Comparison of ENCODE assay signal across 22 cellular contexts in genomic region chr5:120985526-120985925, GRCh38.
DNase-seq lines count a peak whose midpoint lies in the region; ATAC-seq, FAIRE-seq and TF ChIP-seq lines count a peak whose summit lies in the region.
"Had no signal": no experiment of that assay in that cellular context is flagged by ENCODE, and none has a peak within 500 bp of the region (broad histone marks: within the 10 kb centered on the region; RNA-seq: fewer than 3 reads in every experiment).

No MANE protein-coding gene starts in this region.

- H3K27ac Mint-ChIP-seq in activated CD4-positive, alpha-beta T cell treated with anti-CD3 and anti-CD28 coated beads, Interleukin-2, amount 10 ng/mL, durations not matched to agents 7 days and 5 days = peak overlapping the region; percentile 9
- H3K27ac Mint-ChIP-seq: B cell; CD4-positive, alpha-beta T cell; CD8-positive, alpha-beta T cell had no signal

- no peak for TF ChIP-seq RAD21 in HepG2 (CRISPR knock-in tag; IDR thresholded peaks at IDR 0.05)

- no peak for TF ChIP-seq POLR2A in HepG2 (IDR thresholded peaks at IDR 0.05; ENCODE audit: insufficient read depth in 1 of 2, low read depth in 2 of 2, low read length in 2 of 2)
- TF ChIP-seq POLR2A in right lobe of liver (IDR thresholded peaks at IDR 0.05) = no peak
- TF ChIP-seq POLR2A in ovary (IDR thresholded peaks at IDR 0.05) = no peak

- BruUV-seq in HepG2 (replicated peaks; lab: Mats Ljungman, UMichigan) = no TSS peak

- H3K36me3 ChIP-seq in HepG2 (replicated peaks in 1 of 2; ENCODE audit: control insufficient read depth in 1 of 2, insufficient read depth in 2 of 2, low read length in 2 of 2) = no peaks in the 10 kb centered on the region
- no peaks in the 10 kb centered on the region for H3K36me3 ChIP-seq in right lobe of liver
- no peaks in the 10 kb centered on the region for H3K36me3 ChIP-seq in ovary
- H3K36me3 ChIP-seq: BLaER1 treated with 17β-estradiol and CSF1 and Interleukin-3, amounts not matched to agents 10 nM and 100 nM had no signal

- H3K27ac ChIP-seq in HepG2 (ENCODE audit: extremely low read length, insufficient read depth, low read length) (no peak overlapping the region), right lobe of liver (no peak overlapping the region), ovary (no peak overlapping the region)
- H3K27ac ChIP-seq: 22Rv1, A549, C4-2B had no signal

- H3K27me3 ChIP-seq in HepG2 (ENCODE audit: control insufficient read depth in 1 of 2, insufficient read depth in 2 of 2, low read length in 2 of 2) (no peaks in the 10 kb centered on the region), right lobe of liver (no peaks in the 10 kb centered on the region), ovary (no peaks in the 10 kb centered on the region)
- H3K27me3 ChIP-seq: BLaER1 treated with 17β-estradiol and CSF1 and Interleukin-3, amounts not matched to agents 10 nM and 100 nM had no signal

- H3K9ac ChIP-seq in HepG2 (ENCODE audit: insufficient read depth, low read depth, low read length) = no peak overlapping the region
- H3K9ac ChIP-seq: BLaER1 treated with 17β-estradiol and CSF1 and Interleukin-3, amounts not matched to agents 10 nM and 100 nM had no signal

- in situ Hi-C loops in HepG2 (cut with HindIII; ENCODE audit: extremely low pct_ligation_motif_present, low pct_unique_long_range_greater_than_20kb) = no loop called here

- no peaks in the 10 kb centered on the region for H3K27me3 Mint-ChIP-seq in activated CD4-positive, alpha-beta T cell treated with anti-CD3 and anti-CD28 coated beads, Interleukin-2, amount 10 ng/mL, durations not matched to agents 7 days and 5 days
- H3K27me3 Mint-ChIP-seq: B cell; CD4-positive, alpha-beta T cell had no signal

- no peak for DNase-seq in activated CD4-positive, alpha-beta T cell treated with anti-CD3 and anti-CD28 coated beads, Interleukin-2, amount 10 ng/mL, durations not matched to agents 7 days and 5 days
- no peak for DNase-seq in activated CD4-positive, alpha-beta T cell treated with anti-CD3 and anti-CD28 coated beads, Interleukin-2, amount 50 U/mL, for 1 hour
- DNase-seq in HepG2 (ENCODE audit: low spot score) (peak; percentile 9), right lobe of liver (no peak), activated gamma-delta T cell treated with Interleukin-2 at 50 U/mL for 16 hours (no peak), ovary (no peak)
- DNase-seq: AML-193; Caco-2; Calu3; CD4-positive, alpha-beta T cell; CD8-positive, alpha-beta T cell; DMS79 treated with DMSO at 0.1 percent for 48 hours; GF-D8 had no signal

- ATAC-seq in HepG2 (no peak), right lobe of liver (peak; percentile 36 to 92 (median 74))
- ATAC-seq: A549; CD8-positive, alpha-beta T cell had no signal

- FAIRE-seq in HepG2 (lab: Jason Lieb, UNC) = no peak
- FAIRE-seq: A549, D721Med, G401.6, GM12891, GM19239 had no signal

- H3K4me3 Mint-ChIP-seq in activated CD4-positive, alpha-beta T cell treated with anti-CD3 and anti-CD28 coated beads, Interleukin-2, amount 10 ng/mL, durations not matched to agents 7 days and 5 days = no peak overlapping the region
- H3K4me3 Mint-ChIP-seq: B cell; CD4-positive, alpha-beta T cell; CD8-positive, alpha-beta T cell had no signal

- TF ChIP-seq CTCF in HepG2 (CRISPR knock-in tag; IDR thresholded peaks at IDR 0.05) = no peak
- no peak for TF ChIP-seq CTCF in right lobe of liver (IDR thresholded peaks at IDR 0.05)
- no peak for TF ChIP-seq CTCF in ovary (IDR thresholded peaks at IDR 0.05)

- no peaks in the 10 kb centered on the region for H4K20me1 ChIP-seq in HepG2 (ENCODE audit: insufficient read depth, low read length)
- H4K20me1 ChIP-seq: BLaER1 treated with 17β-estradiol and CSF1 and Interleukin-3, amounts not matched to agents 10 nM and 100 nM had no signal

- H3K9me3 ChIP-seq in HepG2 (ENCODE audit: low read length) = no peaks in the 10 kb centered on the region
- no peaks in the 10 kb centered on the region for H3K9me3 ChIP-seq in right lobe of liver
- no peaks in the 10 kb centered on the region for H3K9me3 ChIP-seq in ovary
- H3K9me3 ChIP-seq: A549; BLaER1 treated with 17β-estradiol and CSF1 and Interleukin-3, amounts not matched to agents 10 nM and 100 nM; Caco-2 had no signal

- no peak overlapping the region for H2AFZ ChIP-seq in HepG2 (ENCODE audit: low read length)

- no peaks in the 10 kb centered on the region for H3K4me1 Mint-ChIP-seq in activated CD4-positive, alpha-beta T cell treated with anti-CD3 and anti-CD28 coated beads, Interleukin-2, amount 10 ng/mL, durations not matched to agents 7 days and 5 days
- H3K4me1 Mint-ChIP-seq: B cell had no signal

- no peaks in the 10 kb centered on the region for H3K79me2 ChIP-seq in HepG2 (ENCODE audit: insufficient read depth, low read length)

- CTCF ChIA-PET in activated CD4-positive, alpha-beta T cell treated with anti-CD3 and anti-CD28 coated beads, Interleukin-2, amount 10 ng/mL, durations not matched to agents 7 days and 5 days (lab: Charles Lee) = no interaction called here
- CTCF ChIA-PET in HepG2 (lab: Yijun Ruan, JAX; ENCODE audit: low intra/inter-chr PET ratio, low total read pairs) = no interaction called here

- H3K4me1 ChIP-seq in HepG2 (ENCODE audit: insufficient read depth, low read length) (peaks cover 9% of the 10 kb centered on the region; the same call in 1 of the 2 replicates), right lobe of liver (no peaks in the 10 kb centered on the region), ovary (ENCODE audit: insufficient read depth) (no peaks in the 10 kb centered on the region)
- H3K4me1 ChIP-seq: A549, Caco-2 had no signal

- intact Hi-C loops in HepG2 (cut with micrococcal nuclease; ENCODE audit: unreplicated experiment) (no loop called here), right lobe of liver (cut with DNase I) (no loop called here), ovary (cut with DNase I) (no loop called here)

- H3K4me2 ChIP-seq in HepG2 (ENCODE audit: low read depth, low read length) = no peak overlapping the region
- H3K4me2 ChIP-seq: A549 had no signal

- no peaks in the 10 kb centered on the region for H3K9me3 Mint-ChIP-seq in activated CD4-positive, alpha-beta T cell treated with anti-CD3 and anti-CD28 coated beads, Interleukin-2, amount 10 ng/mL, durations not matched to agents 7 days and 5 days
- H3K9me3 Mint-ChIP-seq: CD8-positive, alpha-beta T cell had no signal

- TF ChIP-seq EP300 in HepG2 (IDR thresholded peaks at IDR 0.05; ENCODE audit: low read depth in 2 of 2, low read length in 2 of 2) (no peak), HepG2 (CRISPR knock-in tag; IDR thresholded peaks at IDR 0.05; ENCODE audit: borderline replicate concordance) (no peak), ovary (IDR thresholded peaks at IDR 0.05) (no peak)

- H3K4me3 ChIP-seq in HepG2 (replicated peaks in 1 of 3; ENCODE audit: insufficient read depth in 1 of 3, low read depth in 2 of 3, low read length in 3 of 3) (no peak overlapping the region), right lobe of liver (no peak overlapping the region), ovary (no peak overlapping the region)
- H3K4me3 ChIP-seq: A549; BLaER1 treated with 17β-estradiol and CSF1 and Interleukin-3, amounts not matched to agents 10 nM and 100 nM had no signal

- POLR2A ChIA-PET in activated CD4-positive, alpha-beta T cell treated with anti-CD3 and anti-CD28 coated beads, Interleukin-2, amount 10 ng/mL, durations not matched to agents 7 days and 5 days (lab: Charles Lee) = no interaction called here
- POLR2A ChIA-PET in HepG2 (lab: Yijun Ruan, JAX) = no interaction called here

- no peaks in the 10 kb centered on the region for H3K36me3 Mint-ChIP-seq in activated CD4-positive, alpha-beta T cell treated with anti-CD3 and anti-CD28 coated beads, Interleukin-2, amount 10 ng/mL, durations not matched to agents 7 days and 5 days (ENCODE audit: low read depth)
- H3K36me3 Mint-ChIP-seq: CD8-positive, alpha-beta T cell had no signal

TF ChIP-seq in HepG2, 621 proteins besides CTCF, POLR2A, EP300 and RAD21:
- TF ChIP-seq GPBP1L1 (CRISPR knock-in tag; IDR thresholded peaks at IDR 0.05) (no peak), NFIC (IDR thresholded peaks at IDR 0.05; ENCODE audit: low read length) (no peak), NBN (conservative IDR thresholded peaks at IDR 0.05) (no peak), HNRNPK (IDR thresholded peaks at IDR 0.05; ENCODE audit: low read depth, low read length, poor library complexity, severe bottlenecking) (no peak), ZNF614 (CRISPR knock-in tag; IDR thresholded peaks at IDR 0.05; ENCODE audit: borderline replicate concordance) (no peak), SOX5 (CRISPR knock-in tag; IDR thresholded peaks at IDR 0.05; ENCODE audit: borderline replicate concordance) (no peak), ZNF7 (CRISPR knock-in tag; IDR thresholded peaks at IDR 0.05) (no peak), ZNF121 (CRISPR knock-in tag; IDR thresholded peaks at IDR 0.05) (no peak), RNF2 (conservative IDR thresholded peaks at IDR 0.05; ENCODE audit: low read depth) (no peak), TCF12 (IDR thresholded peaks at IDR 0.05) (no peak), TCF12 (CRISPR knock-in tag; IDR thresholded peaks at IDR 0.05) (no peak), ZNF225 (CRISPR knock-in tag; IDR thresholded peaks at IDR 0.05) (no peak), REXO4 (CRISPR knock-in tag; IDR thresholded peaks at IDR 0.05; ENCODE audit: borderline replicate concordance) (no peak), ZNF720 (CRISPR knock-in tag; IDR thresholded peaks at IDR 0.05) (no peak)
